8 cellular contexts compared by ENCODE assay signal in the genomic region with DNA sequence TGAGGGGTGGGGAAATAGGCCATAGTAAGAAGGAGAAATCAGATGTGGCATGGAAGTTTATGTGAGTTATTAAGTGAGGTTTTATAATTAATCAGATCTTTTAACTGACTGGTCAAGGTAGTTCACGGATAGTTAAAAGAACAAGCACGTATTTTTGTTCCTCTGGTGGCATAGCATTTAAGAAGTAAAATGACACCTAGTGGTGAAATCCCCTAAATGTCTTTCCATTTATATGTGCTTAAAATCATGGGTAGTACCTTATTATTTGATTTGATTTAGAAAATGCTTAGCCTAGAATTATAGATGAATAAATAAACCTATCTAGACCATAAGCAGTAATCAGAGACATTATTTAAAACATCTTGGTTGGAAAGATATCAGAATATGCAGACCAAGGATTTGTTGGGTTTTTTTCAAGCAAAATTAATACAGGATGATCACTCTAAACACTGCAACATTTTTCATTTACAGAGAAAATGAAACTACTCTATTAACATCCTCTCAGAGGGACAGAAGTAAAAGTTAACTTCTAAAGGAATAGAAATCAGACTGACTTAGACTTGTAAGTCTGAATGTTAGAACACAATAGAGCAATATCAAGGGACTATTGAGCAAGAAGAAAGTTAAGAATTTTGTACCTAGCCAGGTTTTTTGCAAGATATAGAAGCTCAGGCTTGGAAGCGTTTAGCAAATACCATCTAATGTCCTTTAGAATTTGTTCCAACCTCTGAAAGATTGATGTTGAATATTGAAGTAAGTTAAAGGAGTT.
DNase-seq lines count a peak whose midpoint lies in the region; ATAC-seq and TF ChIP-seq lines count a peak whose summit lies in the region.

No MANE protein-coding gene starts in this region.

- H4K20me1 ChIP-seq in OCI-LY1 (ENCODE audit: insufficient read depth, low read length) = no peaks in the 10 kb centered on the region

- peak overlapping the region; percentile 61 for H3K27ac ChIP-seq in ACC112 (ENCODE audit: low read depth, low read length)
- H3K27ac ChIP-seq in OCI-LY1 (ENCODE audit: low read depth, low read length, poor library complexity, severe bottlenecking) = no peak overlapping the region
- H3K27ac ChIP-seq in muscle layer of colon (ENCODE audit: low read depth, low read length) = peak overlapping the region; percentile 4

- H3K27me3 ChIP-seq in ACC112 (ENCODE audit: insufficient read depth, low read length) = no peaks in the 10 kb centered on the region
- H3K27me3 ChIP-seq in OCI-LY1 (ENCODE audit: insufficient read depth, low read length) = no peaks in the 10 kb centered on the region
- no peaks in the 10 kb centered on the region for H3K27me3 ChIP-seq in muscle layer of colon (ENCODE audit: control insufficient read depth in 1 of 2, insufficient read depth in 2 of 2, low read length in 2 of 2)

- no peak overlapping the region for H3K4me2 ChIP-seq in OCI-LY1 (ENCODE audit: low read length)

- H3K36me3 Mint-ChIP-seq in dendritic cell treated with granulocyte-macrophage colony-stimulating factor and Interleukin-4, amounts not matched to agents 40 ng/mL and 50 ng/mL, for 4 days (ENCODE audit: low read depth) = peaks cover 34% of the 10 kb centered on the region

- H3K9ac ChIP-seq in OCI-LY1 (ENCODE audit: low read length) (no peak overlapping the region), muscle layer of colon (ENCODE audit: low read length) (no peak overlapping the region)

- peaks cover 24% of the 10 kb centered on the region for H3K4me1 Mint-ChIP-seq in dendritic cell treated with granulocyte-macrophage colony-stimulating factor and Interleukin-4, amounts not matched to agents 40 ng/mL and 50 ng/mL, for 4 days (ENCODE audit: low read depth)
- peaks cover 35% of the 10 kb centered on the region for H3K4me1 Mint-ChIP-seq in stimulated activated naive CD8-positive, alpha-beta T cell treated with anti-CD3 and anti-CD28 coated beads, Interleukin-15, amount 100 ng/mL, for 72 hours

- H2AFZ ChIP-seq in ACC112 (ENCODE audit: low read length, unreplicated experiment) = peak overlapping the region; percentile 5
- H2AFZ ChIP-seq in OCI-LY1 (ENCODE audit: low read length) = no peak overlapping the region

- peak overlapping the region; percentile 55 for H3K4me3 ChIP-seq in ACC112 (ENCODE audit: low read depth, low read length)
- H3K4me3 ChIP-seq in OCI-LY1 (ENCODE audit: low read depth, low read length, poor library complexity, severe bottlenecking) = no peak overlapping the region
- H3K4me3 ChIP-seq in muscle layer of colon (ENCODE audit: low read depth in 1 of 2, low read length in 2 of 2) = no peak overlapping the region

- H3K36me3 ChIP-seq in ACC112 (ENCODE audit: insufficient read depth, low read length) (peaks cover 28% of the 10 kb centered on the region), OCI-LY1 (ENCODE audit: insufficient read depth, low read length) (no peaks in the 10 kb centered on the region), muscle layer of colon (ENCODE audit: insufficient read depth, low read length) (no peaks in the 10 kb centered on the region)

- POLR2A ChIA-PET in GM10248 (lab: Yijun Ruan, JAX) = no interaction called here

- CTCF ChIA-PET in GM10248 (lab: Yijun Ruan, JAX) = interaction anchor here (0.9 to 1.3 kb wide), 3 partner anchors 10 to 41 kb away, joined by 3 read pairs; no protein-coding TSS in a partner anchor

- H3K4me3 Mint-ChIP-seq in dendritic cell treated with granulocyte-macrophage colony-stimulating factor and Interleukin-4, amounts not matched to agents 40 ng/mL and 50 ng/mL, for 4 days = no peak overlapping the region
- H3K4me3 Mint-ChIP-seq in stimulated activated naive CD8-positive, alpha-beta T cell treated with anti-CD3 and anti-CD28 coated beads, Interleukin-15, amount 100 ng/mL, for 72 hours = peak overlapping the region in 1 of 2 donors; percentile 14

- H3K79me2 ChIP-seq in ACC112 (ENCODE audit: control insufficient read depth, insufficient read depth, low read length, unreplicated experiment) (peaks cover 39% of the 10 kb centered on the region), OCI-LY1 (ENCODE audit: insufficient read depth, low read length) (no peaks in the 10 kb centered on the region)

- H3K9me3 Mint-ChIP-seq in dendritic cell treated with granulocyte-macrophage colony-stimulating factor and Interleukin-4, amounts not matched to agents 40 ng/mL and 50 ng/mL, for 4 days = no peaks in the 10 kb centered on the region
- H3K9me3 Mint-ChIP-seq in stimulated activated naive CD8-positive, alpha-beta T cell treated with anti-CD3 and anti-CD28 coated beads, Interleukin-15, amount 100 ng/mL, for 72 hours = no peaks in the 10 kb centered on the region

- no peaks in the 10 kb centered on the region for H3K27me3 Mint-ChIP-seq in dendritic cell treated with granulocyte-macrophage colony-stimulating factor and Interleukin-4, amounts not matched to agents 40 ng/mL and 50 ng/mL, for 4 days
- no peaks in the 10 kb centered on the region for H3K27me3 Mint-ChIP-seq in stimulated activated naive CD8-positive, alpha-beta T cell treated with anti-CD3 and anti-CD28 coated beads, Interleukin-15, amount 100 ng/mL, for 72 hours

- H3K9me3 ChIP-seq in OCI-LY1 (ENCODE audit: low read length) (no peaks in the 10 kb centered on the region), muscle layer of colon (ENCODE audit: low read length) (no peaks in the 10 kb centered on the region)

- DNase-seq in GM10248 (ENCODE audit: extremely low spot score) = peak; percentile 21
- DNase-seq in stimulated activated naive CD8-positive, alpha-beta T cell treated with anti-CD3 and anti-CD28 coated beads, Interleukin-15, amount 100 ng/mL, for 72 hours = no peak
- no peak for DNase-seq in activated CD4-positive, alpha-beta T cell treated with anti-CD3 and anti-CD28 coated beads for 1 hour

- TF ChIP-seq CTCF in GM10248 (IDR thresholded peaks at IDR 0.05; ENCODE audit: control extremely low read depth, extremely low read depth, low read depth, missing control alignments) = peak; percentile 34
- TF ChIP-seq CTCF in OCI-LY1 (IDR thresholded peaks at IDR 0.05; ENCODE audit: low read length) = peak; percentile 75; the same call in 1 of the 2 replicates

- intact Hi-C loops in dendritic cell treated with granulocyte-macrophage colony-stimulating factor and Interleukin-4, amounts not matched to agents 40 ng/mL and 50 ng/mL, for 4 days (cut with micrococcal nuclease) = loop anchor here (5.0 kb wide), 2 partner anchors 383 to 428 kb away; no protein-coding TSS in a partner anchor

- peak overlapping the region; percentile 62 for H3K27ac Mint-ChIP-seq in dendritic cell treated with granulocyte-macrophage colony-stimulating factor and Interleukin-4, amounts not matched to agents 40 ng/mL and 50 ng/mL, for 4 days
- peak overlapping the region in 1 of 2 donors; percentile 84 for H3K27ac Mint-ChIP-seq in stimulated activated naive CD8-positive, alpha-beta T cell treated with anti-CD3 and anti-CD28 coated beads, Interleukin-15, amount 100 ng/mL, for 72 hours

- H3K4me1 ChIP-seq in ACC112 (ENCODE audit: control insufficient read depth, insufficient read depth, low read length, unreplicated experiment) = peaks cover 33% of the 10 kb centered on the region
- H3K4me1 ChIP-seq in OCI-LY1 (ENCODE audit: insufficient read depth, low read length, severe bottlenecking) = no peaks in the 10 kb centered on the region
- H3K4me1 ChIP-seq in muscle layer of colon (ENCODE audit: insufficient read depth, low read length) = peaks cover 45% of the 10 kb centered on the region

- H3K9me2 ChIP-seq in OCI-LY1 (ENCODE audit: low read depth, low read length) = no peaks in the 10 kb centered on the region

- ATAC-seq in HG02973 (IDR thresholded peaks at IDR 0.05; ENCODE audit: unreplicated experiment) = peak; percentile 54
- no peak for ATAC-seq in stimulated activated naive CD8-positive, alpha-beta T cell treated with anti-CD3 and anti-CD28 coated beads, Interleukin-15, amount 100 ng/mL, for 72 hours

- H3F3A ChIP-seq in OCI-LY1 (ENCODE audit: insufficient read depth, low read length) = no peaks in the 10 kb centered on the region
